ENCODE assay signal across 9 cellular contexts in the genomic region with DNA sequence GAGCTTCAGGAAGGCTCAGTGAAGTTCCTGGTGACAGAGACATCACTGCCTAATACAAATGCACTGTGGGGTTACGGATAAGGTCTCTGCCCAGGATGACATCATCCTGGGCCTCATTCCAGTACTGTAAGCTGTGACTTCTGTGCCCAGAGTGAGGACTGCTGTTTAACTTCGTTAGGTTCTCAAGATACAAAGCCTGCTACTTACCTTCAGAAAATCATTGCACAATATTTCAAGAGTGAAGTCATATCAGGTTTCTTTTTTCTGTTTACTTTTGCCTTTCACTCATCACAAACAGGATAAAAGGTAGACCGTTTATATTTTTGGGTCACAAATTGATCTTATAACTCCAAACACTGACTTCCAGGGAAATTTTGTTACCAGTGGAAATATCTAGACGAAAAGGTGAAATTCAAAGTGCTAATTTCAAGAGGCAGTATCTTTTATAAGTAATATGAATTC.
A peak's percentile ranks its signal among the peaks of the same experiment; 100 is the strongest.
DNase-seq lines count a peak whose midpoint lies in the region; ATAC-seq, FAIRE-seq and TF ChIP-seq lines count a peak whose summit lies in the region.
"Had no signal": no experiment of that assay in that cellular context is flagged by ENCODE, and none has a peak within 500 bp of the region (broad histone marks: within the 10 kb centered on the region; RNA-seq: fewer than 3 reads in every experiment).

No MANE protein-coding gene starts in this region.

- H3K9ac ChIP-seq in GM23248: no peak overlapping the region
- no peak overlapping the region for H3K9ac ChIP-seq in PC-3 (ENCODE audit: low read length)

- H3K27ac ChIP-seq in GM23248 (no peak overlapping the region), PC-3 (ENCODE audit: low read length) (peak overlapping the region; percentile 30)

- TF ChIP-seq POLR2A in GM12891 (IDR thresholded peaks at IDR 0.05; ENCODE audit: low read depth, low read length): no peak

- TF ChIP-seq CTCF in PC-3 (conservative IDR thresholded peaks at IDR 0.05; ENCODE audit: low read depth, low read length) (no peak), retinal pigment epithelial cell (conservative IDR thresholded peaks at IDR 0.05; ENCODE audit: low read depth, low read length) (no peak)

- FAIRE-seq in GM12891 (lab: Jason Lieb, UNC): no peak

- no peak overlapping the region for H3K27ac Mint-ChIP-seq in stimulated activated memory B cell treated with anti-CD40 and anti-IgM and Interleukin-4, amounts not matched to agents 10 μg/mL and 1 μg/mL and 100 μg/mL, for 72 hours

- no TSS peak for BruUV-seq in PC-3 (replicated peaks; lab: Mats Ljungman, UMichigan)

- no peaks in the 10 kb centered on the region for H3K79me2 ChIP-seq in GM23248 (ENCODE audit: insufficient read depth)
- no peaks in the 10 kb centered on the region for H3K79me2 ChIP-seq in PC-3 (ENCODE audit: low read length)

- H3K27me3 Mint-ChIP-seq in stimulated activated memory B cell treated with anti-CD40 and anti-IgM and Interleukin-4, amounts not matched to agents 10 μg/mL and 1 μg/mL and 100 μg/mL, for 72 hours: no peaks in the 10 kb centered on the region
- H3K27me3 Mint-ChIP-seq: central memory CD8-positive, alpha-beta T cell had no signal

- no peak overlapping the region for H3K4me3 ChIP-seq in GM23248
- H3K4me3 ChIP-seq in PC-3 (ENCODE audit: low read length): no peak overlapping the region
- no peak overlapping the region for H3K4me3 ChIP-seq in retinal pigment epithelial cell (ENCODE audit: low read length)

- H3K4me1 ChIP-seq in GM23248 (ENCODE audit: insufficient read depth) (peaks cover 30% of the 10 kb centered on the region), PC-3 (ENCODE audit: insufficient read depth, low read length) (peaks cover 19% of the 10 kb centered on the region; the same call in 1 of the 2 replicates)

- H3F3A ChIP-seq in GM23248 (ENCODE audit: insufficient read depth): 0 out of 2 replicates have a peak, but pooled peaks cover 6% of the 10 kb centered on the region
- H3F3A ChIP-seq in PC-3 (ENCODE audit: low read length, unreplicated experiment): no peaks in the 10 kb centered on the region

- in situ Hi-C loops in GM23248 (cut with MboI): loop anchor here (5.0 to 25.0 kb wide), 2 partner anchors 169 to 506 kb away; no protein-coding TSS in a partner anchor

- CTCF ChIA-PET in PC-3 (lab: Charles Lee): no interaction called here

- H4K20me1 ChIP-seq in GM23248 (ENCODE audit: insufficient read depth) (no peaks in the 10 kb centered on the region), PC-3 (ENCODE audit: low read length) (no peaks in the 10 kb centered on the region)

- POLR2A ChIA-PET in PC-3 (lab: Charles Lee; ENCODE audit: unreplicated experiment): interaction anchor here (0.6 kb wide), 1 partner anchor 170 kb away, joined by 5 read pairs; no protein-coding TSS in a partner anchor

- 26 to 32% methylated on average over 4 of the region's 4 CpGs for WGBS in GM23248 (ENCODE audit: low coverage in 1 of 2, low lambda C conversion rate in 2 of 2, missing lambda C conversion rate in 2 of 2), 2 experiments

- H3K9me3 ChIP-seq in GM23248 (ENCODE audit: low read depth) (no peaks in the 10 kb centered on the region), PC-3 (ENCODE audit: low read length) (no peaks in the 10 kb centered on the region)

- ATAC-seq in PC-3: peak; percentile 72
- ATAC-seq in stimulated activated memory B cell treated with anti-CD40 and anti-IgM and Interleukin-4, amounts not matched to agents 10 μg/mL and 1 μg/mL and 100 μg/mL, for 72 hours: no peak

- no peaks in the 10 kb centered on the region for H3K9me3 Mint-ChIP-seq in stimulated activated memory B cell treated with anti-CD40 and anti-IgM and Interleukin-4, amounts not matched to agents 10 μg/mL and 1 μg/mL and 100 μg/mL, for 72 hours
- H3K9me3 Mint-ChIP-seq: central memory CD8-positive, alpha-beta T cell had no signal

- DNase-seq in GM23248: peak; percentile 65
- peak; percentile 71 for DNase-seq in PC-3
- peak; percentile 26 for DNase-seq in fibroblast of peridontal ligament (ENCODE audit: extremely low read depth)
- peak; percentile 82 for DNase-seq in retinal pigment epithelial cell (ENCODE audit: low read depth)
- no peak for DNase-seq in NCI-H1417 treated with DMSO at 0.1 percent for 48 hours (lab: John Stamatoyannopoulos, UW)
- DNase-seq in amniotic stem cell (lab: John Stamatoyannopoulos, UW): no peak
- no peak for DNase-seq in GM12891 (ENCODE audit: insufficient read length, low spot score)

- H3K36me3 ChIP-seq in GM23248 (ENCODE audit: low read depth) (no peaks in the 10 kb centered on the region), PC-3 (ENCODE audit: low read depth, low read length) (no peaks in the 10 kb centered on the region)

- H3K36me3 Mint-ChIP-seq in stimulated activated memory B cell treated with anti-CD40 and anti-IgM and Interleukin-4, amounts not matched to agents 10 μg/mL and 1 μg/mL and 100 μg/mL, for 72 hours: no peaks in the 10 kb centered on the region

- H3K4me1 Mint-ChIP-seq in stimulated activated memory B cell treated with anti-CD40 and anti-IgM and Interleukin-4, amounts not matched to agents 10 μg/mL and 1 μg/mL and 100 μg/mL, for 72 hours: no peaks in the 10 kb centered on the region
- H3K4me1 Mint-ChIP-seq: central memory CD8-positive, alpha-beta T cell had no signal

- H3K4me2 ChIP-seq in GM23248 (ENCODE audit: unreplicated experiment) (peak overlapping the region; percentile 38), PC-3 (ENCODE audit: low read length) (peak overlapping the region; percentile 34)

- no peak overlapping the region for H3K4me3 Mint-ChIP-seq in stimulated activated memory B cell treated with anti-CD40 and anti-IgM and Interleukin-4, amounts not matched to agents 10 μg/mL and 1 μg/mL and 100 μg/mL, for 72 hours
- H3K4me3 Mint-ChIP-seq: central memory CD8-positive, alpha-beta T cell had no signal

- H3K9me2 ChIP-seq in GM23248 (ENCODE audit: insufficient read depth) (no peaks in the 10 kb centered on the region), PC-3 (replicated peaks; ENCODE audit: low read length) (no peaks in the 10 kb centered on the region)

- intact Hi-C loops in PC-3 (cut with micrococcal nuclease): no loop called here

- H2AFZ ChIP-seq in GM23248 (0 out of 2 replicates have a peak overlapping the region, but pooled peaks have one; percentile 20), PC-3 (ENCODE audit: low read length) (no peak overlapping the region)

- no peaks in the 10 kb centered on the region for H3K27me3 ChIP-seq in GM23248 (replicated peaks; ENCODE audit: insufficient read depth)
- H3K27me3 ChIP-seq in PC-3 (ENCODE audit: low read length): no peaks in the 10 kb centered on the region

TF ChIP-seq in GM12891, 5 proteins besides CTCF, POLR2A, EP300 and RAD21:
- no peak for TF ChIP-seq POLR2AphosphoS5 (IDR thresholded peaks at IDR 0.05; ENCODE audit: low read depth, low read length)
- TF ChIP-seq PAX5 (IDR thresholded peaks at IDR 0.05; ENCODE audit: insufficient read depth, low read length, severe bottlenecking): no peak
- TF ChIP-seq SPI1 (IDR thresholded peaks at IDR 0.05; ENCODE audit: low read depth, low read length): no peak
- no peak for TF ChIP-seq POU2F2 (IDR thresholded peaks at IDR 0.05; ENCODE audit: low read depth, low read length)
- TF ChIP-seq TAF1 (IDR thresholded peaks at IDR 0.05; ENCODE audit: low read depth, low read length): no peak

Comparison
In these comparisons a context has a peak if more than half of its experiments do, and no peak if none do; other contexts are left out.
1. DNase-seq: peak in GM23248 (single experiment), PC-3 (single experiment), fibroblast of peridontal ligament (single experiment) and retinal pigment epithelial cell (single experiment); none in NCI-H1417 treated with DMSO at 0.1 percent for 48 hours (single experiment), amniotic stem cell (single experiment) and GM12891 (single experiment).